ENCODE assay signal across 13 cellular contexts in the genomic region with DNA sequence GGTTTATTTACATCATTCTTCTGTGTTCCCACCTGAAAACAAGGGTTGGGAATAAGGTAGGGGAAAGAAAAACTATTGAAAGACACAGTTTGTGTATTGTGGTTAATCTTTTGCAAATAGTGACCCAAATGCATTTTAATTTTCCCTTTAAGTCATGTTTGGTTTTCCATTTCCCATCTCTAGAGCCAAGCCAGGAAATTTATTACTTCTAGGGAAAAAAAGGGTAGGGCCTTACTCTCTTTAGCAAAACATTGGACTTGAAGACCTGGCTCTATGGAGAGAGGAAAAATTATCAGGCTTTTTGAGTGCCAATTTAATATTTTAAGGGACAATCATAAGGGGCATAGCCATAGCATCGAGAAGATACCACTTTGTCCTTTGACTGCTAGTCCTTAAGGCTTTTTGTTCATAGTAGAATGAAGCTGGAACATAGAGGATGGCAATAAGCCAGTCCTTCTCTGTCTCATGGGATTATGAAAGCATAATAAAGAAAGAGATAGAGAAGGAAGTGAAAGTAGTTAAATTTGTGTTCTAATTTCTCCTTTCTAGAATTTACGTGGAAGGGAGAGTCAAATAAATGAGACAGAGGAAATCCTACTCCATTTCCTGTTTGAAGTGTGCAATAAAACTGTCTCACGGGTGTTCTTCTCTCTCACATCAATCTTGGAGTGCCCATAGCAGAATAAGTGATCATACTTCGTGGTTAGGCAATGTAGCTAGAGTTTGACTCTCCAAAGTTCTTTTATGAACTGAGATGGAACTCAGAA. TPM values are rescaled to one million over a fixed set of nuclear protein-coding genes. Genes with fewer than 3 reads are reported as not detected.
DNase-seq lines count a peak whose midpoint lies in the region; ATAC-seq, FAIRE-seq and TF ChIP-seq lines count a peak whose summit lies in the region.
"Had no signal": no experiment of that assay in that cellular context is flagged by ENCODE, and none has a peak within 500 bp of the region (broad histone marks: within the 10 kb centered on the region; RNA-seq: fewer than 3 reads in every experiment).

No MANE protein-coding gene starts in this region.

- no peaks in the 10 kb centered on the region for H3K36me3 Mint-ChIP-seq in astrocyte (ENCODE audit: low read depth, unreplicated experiment)

- no peak for TF ChIP-seq POLR2A in suprapubic skin (IDR thresholded peaks at IDR 0.05)

- H3K27me3 ChIP-seq in astrocyte (ENCODE audit: insufficient read depth, low read length) (no peaks in the 10 kb centered on the region), suprapubic skin (no peaks in the 10 kb centered on the region), SJCRH30 (no peaks in the 10 kb centered on the region)
- H3K27me3 ChIP-seq: ovary had no signal

- peak overlapping the region; percentile 18 for H3K27ac Mint-ChIP-seq in astrocyte (ENCODE audit: unreplicated experiment)

- TF ChIP-seq CTCF in astrocyte (IDR thresholded peaks at IDR 0.05; ENCODE audit: insufficient read depth, low read depth, low read length) = no peak
- TF ChIP-seq CTCF in suprapubic skin (IDR thresholded peaks at IDR 0.05) = no peak

- WGBS in suprapubic skin = 26% methylated on average over 4 of the region's 4 CpGs

- FAIRE-seq in astrocyte (lab: Jason Lieb, UNC) = no peak

- peak; percentile 79 for ATAC-seq in GM19463 (IDR thresholded peaks at IDR 0.05; ENCODE audit: unreplicated experiment)
- ATAC-seq in HG03159 (IDR thresholded peaks at IDR 0.05; ENCODE audit: unreplicated experiment) = peak; percentile 78

- H3K4me3 ChIP-seq in astrocyte (ENCODE audit: insufficient read depth, low read depth, low read length) = no peak overlapping the region
- no peak overlapping the region for H3K4me3 ChIP-seq in suprapubic skin
- no peak overlapping the region for H3K4me3 ChIP-seq in SJCRH30
- H3K4me3 ChIP-seq: ovary had no signal

- peaks cover 2% of the 10 kb centered on the region for H3K4me1 Mint-ChIP-seq in astrocyte (ENCODE audit: low read depth, unreplicated experiment)

- no peak overlapping the region for H3K4me2 ChIP-seq in astrocyte (ENCODE audit: low read length)

- peaks cover 3% of the 10 kb centered on the region for H3K4me1 ChIP-seq in astrocyte (ENCODE audit: insufficient read depth, low read length)
- H3K4me1 ChIP-seq in suprapubic skin = peaks cover 5% of the 10 kb centered on the region
- H3K4me1 ChIP-seq in SJCRH30 = 0 out of 2 replicates have a peak, but pooled peaks cover 2% of the 10 kb centered on the region

- no peaks in the 10 kb centered on the region for H4K20me1 ChIP-seq in astrocyte (ENCODE audit: insufficient read depth, low read length)

- H3K27me3 Mint-ChIP-seq in astrocyte (ENCODE audit: low read depth, unreplicated experiment) = no peaks in the 10 kb centered on the region

- H3K36me3 ChIP-seq in astrocyte (ENCODE audit: insufficient read depth, low read length) (no peaks in the 10 kb centered on the region), suprapubic skin (no peaks in the 10 kb centered on the region), SJCRH30 (no peaks in the 10 kb centered on the region)
- H3K36me3 ChIP-seq: ovary had no signal

- no peak for TF ChIP-seq EP300 in suprapubic skin (IDR thresholded peaks at IDR 0.05)

- H3K9me3 ChIP-seq in astrocyte (ENCODE audit: insufficient read depth, low read depth, low read length) (peaks cover 3% of the 10 kb centered on the region), suprapubic skin (no peaks in the 10 kb centered on the region), SJCRH30 (replicated peaks) (0 out of 2 replicates have a peak, but pooled peaks cover 5% of the 10 kb centered on the region)
- H3K9me3 ChIP-seq: ovary had no signal

- H3K27ac ChIP-seq in astrocyte (ENCODE audit: low read depth, low read length) (no peak overlapping the region), suprapubic skin (no peak overlapping the region), SJCRH30 (no peak overlapping the region)
- H3K27ac ChIP-seq: ovary had no signal

- peak; percentile 62 for DNase-seq in CD1c-positive myeloid dendritic cell (ENCODE audit: extremely low spot score)
- DNase-seq in astrocyte (ENCODE audit: low read depth) = no peak
- DNase-seq in suprapubic skin (ENCODE audit: low spot score in 2 of 2) = no peak
- DNase-seq in activated CD8-positive, alpha-beta memory T cell treated with anti-CD3 and anti-CD28 coated beads for 24 hours = no peak
- DNase-seq in SJCRH30 = no peak
- no peak for DNase-seq in HK-2 (ENCODE audit: unreplicated experiment)
- DNase-seq: activated CD8-positive, alpha-beta memory T cell treated with anti-CD3 and anti-CD28 coated beads, Interleukin-2, amount 50 U/mL, for 4 hours; DMS79; ovary; RPMI8226 had no signal

- H3K79me2 ChIP-seq in astrocyte (ENCODE audit: insufficient read depth, low read length) = no peaks in the 10 kb centered on the region

- H2AFZ ChIP-seq in astrocyte (ENCODE audit: low read depth, low read length) = no peak overlapping the region

- H3K4me3 Mint-ChIP-seq in astrocyte (ENCODE audit: unreplicated experiment) = no peak overlapping the region

- peaks cover 14% of the 10 kb centered on the region for H3K9me3 Mint-ChIP-seq in astrocyte (ENCODE audit: unreplicated experiment)

- H3K9ac ChIP-seq in astrocyte (ENCODE audit: low read length) = no peak overlapping the region

RNA-seq across cellular contexts. Expression of a gene that starts 50.9 kb away (rescaled TPM):
- 0.59 and 1.3 TPM in 2 replicates for total RNA-seq in astrocyte
- under 1 TPM in 3 of 4 donors, not detected in 1; 0.11 to 0.89 (median 0.32) TPM for total RNA-seq in suprapubic skin
- 3.7 and 10.2 TPM in 2 replicates for total RNA-seq in SJCRH30 (2014; rRNA removed; shearing (Covaris generic))
- total RNA-seq: glomerular endothelial cell had no signal
